In genomic region chr19:28574212-28574611, GRCh38 we compare ENCODE assay signal across 1 cellular context.
TF ChIP-seq lines count a peak whose summit lies in the region.

No MANE protein-coding gene starts in this region.

TF ChIP-seq in K562, 482 proteins besides CTCF, POLR2A, EP300 and RAD21 (continued from another document and continues in another):
- TF ChIP-seq HMBOX1 (IDR thresholded peaks at IDR 0.05) (peak; percentile 76), NRF1 (conservative IDR thresholded peaks at IDR 0.05 in 1 of 2, IDR thresholded peaks at IDR 0.05 in 1 of 2) (0 out of 4 replicates have a peak, but pooled peaks of 1 of the 2 experiments have one; percentile 24), ZNF175 (CRISPR knock-in tag; IDR thresholded peaks at IDR 0.05; ENCODE audit: low read depth) (no peak), ESRRB (CRISPR knock-in tag; IDR thresholded peaks at IDR 0.05; ENCODE audit: borderline replicate concordance) (no peak), HDAC3 (IDR thresholded peaks at IDR 0.05; ENCODE audit: borderline replicate concordance, partially characterized antibody) (no peak), FOSL1 (tag; conservative IDR thresholded peaks at IDR 0.05) (no peak), L3MBTL2 (IDR thresholded peaks at IDR 0.05) (peak; percentile 41; the same call in 1 of the 2 replicates), MCM7 (IDR thresholded peaks at IDR 0.05) (no peak), POLR3A (IDR thresholded peaks at IDR 0.05; ENCODE audit: borderline replicate concordance, extremely low read depth, insufficient read depth, insufficient read length) (no peak), PTRF (tag; IDR thresholded peaks at IDR 0.05) (no peak), CBFA2T2 (conservative IDR thresholded peaks at IDR 0.05) (0 out of 2 replicates have a peak, but pooled peaks have one; percentile 19), ZNF592 (IDR thresholded peaks at IDR 0.05) (0 out of 2 replicates have a peak, but pooled peaks have one; percentile 33), ZNF282 (CRISPR knock-in tag; IDR thresholded peaks at IDR 0.05) (no peak), ZNF12 (CRISPR knock-in tag; IDR thresholded peaks at IDR 0.05) (no peak), YBX1 (IDR thresholded peaks at IDR 0.05) (no peak), TBP (optimal IDR thresholded peaks at IDR 0.05; ENCODE audit: low read depth, low read length) (no peak), TCFL5 (CRISPR knock-in tag; conservative IDR thresholded peaks at IDR 0.05) (no peak), ZNF551 (CRISPR knock-in tag; IDR thresholded peaks at IDR 0.05) (no peak), EHMT2 (IDR thresholded peaks at IDR 0.05) (0 out of 2 replicates have a peak, but pooled peaks have one; percentile 51), TAL1 (IDR thresholded peaks at IDR 0.05) (peak; percentile 10; the same call in 1 of the 2 replicates), PBX2 (CRISPR knock-in tag; IDR thresholded peaks at IDR 0.05; ENCODE audit: low read depth) (no peak), PBX2 (tag; conservative IDR thresholded peaks at IDR 0.05; ENCODE audit: low read depth) (no peak), RCOR1 (IDR thresholded peaks at IDR 0.05; ENCODE audit: borderline replicate concordance in 1 of 2, low read depth in 2 of 2, low read length in 2 of 2) (peak in 1 of 2 experiments; percentile 89; a peak in 2 of 4 replicates), SRSF1 (IDR thresholded peaks at IDR 0.05; ENCODE audit: low read depth, low read length) (no peak), SRF (CRISPR knock-in tag; IDR thresholded peaks at IDR 0.05) (no peak), SMAD2 (IDR thresholded peaks at IDR 0.05; ENCODE audit: low read depth, low read length) (no peak), ZNF24 (IDR thresholded peaks at IDR 0.05) (no peak), RERE (CRISPR knock-in tag; IDR thresholded peaks at IDR 0.05; ENCODE audit: borderline replicate concordance) (no peak), ZNF584 (CRISPR knock-in tag; IDR thresholded peaks at IDR 0.05; ENCODE audit: low read depth) (no peak), CHD1 (IDR thresholded peaks at IDR 0.05; ENCODE audit: low read length) (no peak), ZBED1 (IDR thresholded peaks at IDR 0.05) (no peak), BCLAF1 (IDR thresholded peaks at IDR 0.05; ENCODE audit: borderline replicate concordance in 1 of 2, control insufficient read depth in 1 of 2, low read depth in 2 of 2, low read length in 1 of 2) (no peak), TCF3 (CRISPR knock-in tag; IDR thresholded peaks at IDR 0.05) (peak; percentile 45), MAZ (CRISPR knock-in tag; conservative IDR thresholded peaks at IDR 0.05 in 1 of 2, IDR thresholded peaks at IDR 0.05 in 1 of 2) (no peak)
- TF ChIP-seq, protein P1, sequence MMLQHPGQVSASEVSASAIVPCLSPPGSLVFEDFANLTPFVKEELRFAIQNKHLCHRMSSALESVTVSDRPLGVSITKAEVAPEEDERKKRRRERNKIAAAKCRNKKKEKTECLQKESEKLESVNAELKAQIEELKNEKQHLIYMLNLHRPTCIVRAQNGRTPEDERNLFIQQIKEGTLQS (IDR thresholded peaks at IDR 0.05) = no peak
- TF ChIP-seq, protein P1 (CRISPR knock-in tag; conservative IDR thresholded peaks at IDR 0.05) = no peak
- TF ChIP-seq, protein P2, sequence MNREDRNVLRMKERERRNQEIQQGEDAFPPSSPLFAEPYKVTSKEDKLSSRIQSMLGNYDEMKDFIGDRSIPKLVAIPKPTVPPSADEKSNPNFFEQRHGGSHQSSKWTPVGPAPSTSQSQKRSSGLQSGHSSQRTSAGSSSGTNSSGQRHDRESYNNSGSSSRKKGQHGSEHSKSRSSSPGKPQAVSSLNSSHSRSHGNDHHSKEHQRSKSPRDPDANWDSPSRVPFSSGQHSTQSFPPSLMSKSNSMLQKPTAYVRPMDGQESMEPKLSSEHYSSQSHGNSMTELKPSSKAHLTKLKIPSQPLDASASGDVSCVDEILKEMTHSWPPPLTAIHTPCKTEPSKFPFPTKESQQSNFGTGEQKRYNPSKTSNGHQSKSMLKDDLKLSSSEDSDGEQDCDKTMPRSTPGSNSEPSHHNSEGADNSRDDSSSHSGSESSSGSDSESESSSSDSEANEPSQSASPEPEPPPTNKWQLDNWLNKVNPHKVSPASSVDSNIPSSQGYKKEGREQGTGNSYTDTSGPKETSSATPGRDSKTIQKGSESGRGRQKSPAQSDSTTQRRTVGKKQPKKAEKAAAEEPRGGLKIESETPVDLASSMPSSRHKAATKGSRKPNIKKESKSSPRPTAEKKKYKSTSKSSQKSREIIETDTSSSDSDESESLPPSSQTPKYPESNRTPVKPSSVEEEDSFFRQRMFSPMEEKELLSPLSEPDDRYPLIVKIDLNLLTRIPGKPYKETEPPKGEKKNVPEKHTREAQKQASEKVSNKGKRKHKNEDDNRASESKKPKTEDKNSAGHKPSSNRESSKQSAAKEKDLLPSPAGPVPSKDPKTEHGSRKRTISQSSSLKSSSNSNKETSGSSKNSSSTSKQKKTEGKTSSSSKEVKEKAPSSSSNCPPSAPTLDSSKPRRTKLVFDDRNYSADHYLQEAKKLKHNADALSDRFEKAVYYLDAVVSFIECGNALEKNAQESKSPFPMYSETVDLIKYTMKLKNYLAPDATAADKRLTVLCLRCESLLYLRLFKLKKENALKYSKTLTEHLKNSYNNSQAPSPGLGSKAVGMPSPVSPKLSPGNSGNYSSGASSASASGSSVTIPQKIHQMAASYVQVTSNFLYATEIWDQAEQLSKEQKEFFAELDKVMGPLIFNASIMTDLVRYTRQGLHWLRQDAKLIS (CRISPR knock-in tag; IDR thresholded peaks at IDR 0.05) = no peak
- TF ChIP-seq, protein P3, sequence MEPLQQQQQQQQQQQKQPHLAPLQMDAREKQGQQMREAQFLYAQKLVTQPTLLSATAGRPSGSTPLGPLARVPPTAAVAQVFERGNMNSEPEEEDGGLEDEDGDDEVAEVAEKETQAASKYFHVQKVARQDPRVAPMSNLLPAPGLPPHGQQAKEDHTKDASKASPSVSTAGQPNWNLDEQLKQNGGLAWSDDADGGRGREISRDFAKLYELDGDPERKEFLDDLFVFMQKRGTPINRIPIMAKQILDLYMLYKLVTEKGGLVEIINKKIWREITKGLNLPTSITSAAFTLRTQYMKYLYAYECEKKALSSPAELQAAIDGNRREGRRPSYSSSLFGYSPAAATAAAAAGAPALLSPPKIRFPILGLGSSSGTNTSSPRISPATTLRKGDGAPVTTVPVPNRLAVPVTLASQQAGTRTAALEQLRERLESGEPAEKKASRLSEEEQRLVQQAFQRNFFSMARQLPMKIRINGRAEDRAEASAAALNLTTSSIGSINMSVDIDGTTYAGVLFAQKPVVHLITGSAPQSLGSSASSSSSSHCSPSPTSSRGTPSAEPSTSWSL (CRISPR knock-in tag; IDR thresholded peaks at IDR 0.05; ENCODE audit: borderline replicate concordance) = no peak
